ENCODE assay signal across 17 cellular contexts in the genomic region with DNA sequence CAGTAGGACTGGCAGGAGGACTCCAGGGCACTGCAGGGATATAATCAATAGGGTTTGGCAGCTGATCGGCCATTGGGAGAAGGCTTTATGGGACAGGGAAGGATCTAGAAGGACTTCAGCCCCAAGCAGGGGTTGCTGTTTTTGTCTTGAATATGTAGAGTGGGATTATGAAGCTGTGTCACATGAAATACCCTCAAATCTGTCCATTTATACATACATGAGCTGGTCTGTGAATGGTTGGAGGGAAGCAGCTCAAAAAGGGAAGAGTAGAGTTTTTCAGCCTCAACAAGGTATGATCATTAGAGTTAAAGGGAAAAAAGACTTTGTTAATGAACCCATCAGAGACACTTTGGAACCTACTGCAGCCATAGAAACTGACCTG.
DNase-seq lines count a peak whose midpoint lies in the region; ATAC-seq, FAIRE-seq and TF ChIP-seq lines count a peak whose summit lies in the region.
"Had no signal": no experiment of that assay in that cellular context is flagged by ENCODE, and none has a peak within 500 bp of the region (broad histone marks: within the 10 kb centered on the region; RNA-seq: fewer than 3 reads in every experiment).

No MANE protein-coding gene starts in this region.

- 90% methylated on average over 1 of the region's 1 CpG for WGBS in A549 (ENCODE audit: missing lambda C conversion rate)

- H3K4me3 Mint-ChIP-seq in Calu3 (ENCODE audit: low read depth, unreplicated experiment), result no peak overlapping the region
- H3K4me3 Mint-ChIP-seq: activated T-helper 1 cell treated with anti-CD3 and anti-CD28 coated beads, Interleukin-12 subunit alpha, Interleukin-12 subunit beta, Interleukin-2, Interleukin-4 antibody, amounts not matched to agents 30 ng/mL and 10 ng/mL and 1 ng/mL, durations not matched to agents 14 hours and 24 hours and 36 hours; memory B cell; WTC11 had no signal

- peak overlapping the region; percentile 28 to 36; a peak in 4 of 6 replicates for H3K27ac ChIP-seq in A549
- no peak overlapping the region for H3K27ac ChIP-seq in substantia nigra (ENCODE audit: low read depth, low read length, poor library complexity, severe bottlenecking)
- H3K27ac ChIP-seq: SJCRH30 had no signal

- TF ChIP-seq CTCF in A549 (IDR thresholded peaks at IDR 0.05) (no peak), Calu3 (IDR thresholded peaks at IDR 0.05; ENCODE audit: unreplicated experiment) (no peak)

- peaks cover 12% of the 10 kb centered on the region for H3K36me3 Mint-ChIP-seq in Calu3 (ENCODE audit: insufficient read depth, unreplicated experiment)
- H3K36me3 Mint-ChIP-seq: memory B cell, WTC11 had no signal

- no peaks in the 10 kb centered on the region for H3K9me3 Mint-ChIP-seq in Calu3 (ENCODE audit: low read depth, unreplicated experiment)
- H3K9me3 Mint-ChIP-seq: activated T-helper 1 cell treated with anti-CD3 and anti-CD28 coated beads, Interleukin-12 subunit alpha, Interleukin-12 subunit beta, Interleukin-2, Interleukin-4 antibody, amounts not matched to agents 30 ng/mL and 10 ng/mL and 1 ng/mL, durations not matched to agents 14 hours and 24 hours and 36 hours; memory B cell; WTC11 had no signal

- in situ Hi-C loops in G401 (cut with HindIII; ENCODE audit: low sequenced_read_pairs), result no loop called here

- peaks cover 17% of the 10 kb centered on the region for H3K4me1 Mint-ChIP-seq in Calu3 (ENCODE audit: low read depth, unreplicated experiment)

- H3K27me3 Mint-ChIP-seq in Calu3 (ENCODE audit: unreplicated experiment), result no peaks in the 10 kb centered on the region
- H3K27me3 Mint-ChIP-seq: memory B cell, progenitor cell of endocrine pancreas had no signal

- no peaks in the 10 kb centered on the region for H3K9me3 ChIP-seq in A549
- H3K9me3 ChIP-seq: SJCRH30 had no signal

- no peak for TF ChIP-seq RAD21 in A549 (conservative IDR thresholded peaks at IDR 0.05 in 1 of 2, IDR thresholded peaks at IDR 0.05 in 1 of 2)

- intact Hi-C loops in Calu3 (cut with micrococcal nuclease; ENCODE audit: unreplicated experiment), result loop anchor here (5.0 kb wide), 1 partner anchor 70 kb away; no protein-coding TSS in a partner anchor

- H3K4me1 ChIP-seq in A549, result peaks cover 8% of the 10 kb centered on the region; the same call in 2 of the 3 replicates

- no TSS peak for BruUV-seq in Calu3 (replicated peaks; lab: Mats Ljungman, UMichigan)

- FAIRE-seq in A549 (lab: Jason Lieb, UNC), result no peak

- TF ChIP-seq POLR2A in A549 (IDR thresholded peaks at IDR 0.05; ENCODE audit: low read length), result no peak

- no peak overlapping the region for H3K4me3 ChIP-seq in A549
- H3K4me3 ChIP-seq: SJCRH30 had no signal

- CTCF ChIA-PET in A549 (lab: Yijun Ruan, JAX), result interaction anchor here (1.2 to 4.5 kb wide), 2 partner anchors 11 to 13 kb away, joined by 3 to 17 read pairs; no protein-coding TSS in a partner anchor
- CTCF ChIA-PET in Calu3 (lab: Charles Lee), result interaction anchor here (0.6 to 1.2 kb wide), 3 partner anchors 55 to 248 kb away, joined by 3 to 13 read pairs (median 3); no protein-coding TSS in a partner anchor

- POLR2A ChIA-PET in A549 (lab: Yijun Ruan, JAX), result no interaction called here

- peak in 1 of 2 experiments; percentile 30; a peak in 1 of 6 replicates for ATAC-seq in A549
- ATAC-seq in HG02610 (IDR thresholded peaks at IDR 0.05; ENCODE audit: unreplicated experiment), result no peak
- ATAC-seq in GM21528 (IDR thresholded peaks at IDR 0.05; ENCODE audit: low FRiP score, unreplicated experiment), result no peak
- ATAC-seq: WTC11 had no signal

- H3K27ac Mint-ChIP-seq in Calu3 (ENCODE audit: unreplicated experiment), result peak overlapping the region; percentile 79
- H3K27ac Mint-ChIP-seq: activated T-helper 1 cell treated with anti-CD3 and anti-CD28 coated beads, Interleukin-12 subunit alpha, Interleukin-12 subunit beta, Interleukin-2, Interleukin-4 antibody, amounts not matched to agents 30 ng/mL and 10 ng/mL and 1 ng/mL, durations not matched to agents 14 hours and 24 hours and 36 hours; WTC11 had no signal

- no peak for TF ChIP-seq EP300 in A549 (IDR thresholded peaks at IDR 0.05)

- DNase-seq in A549 (ENCODE audit: low read depth in 1 of 2, low spot score in 1 of 2) (no peak), Calu3 (no peak), T1000 (lab: John Stamatoyannopoulos, UW) (peak; percentile 13), mesenteric fat pad (ENCODE audit: low spot score) (peak; percentile 11), G401 (ENCODE audit: low spot score) (no peak), substantia nigra (lab: John Stamatoyannopoulos, UW) (no peak)
- DNase-seq: GOT3; NCI-H1436 treated with DMSO at 0.1 percent for 48 hours; NCI-H748 treated with DMSO at 0.1 percent for 48 hours; SJCRH30; stimulated activated CD4-positive, alpha-beta T cell treated with anti-CD3 and anti-CD28 coated beads, Interleukin-4, amount 100 ng/mL, for 24 hours had no signal

- H3K4me2 ChIP-seq in A549, result peak overlapping the region; percentile 17; the same call in 1 of the 3 replicates

TF ChIP-seq in A549, 52 proteins besides CTCF, POLR2A, EP300 and RAD21:
- no peak for TF ChIP-seq PBX3 (IDR thresholded peaks at IDR 0.05)
- no peak for TF ChIP-seq RNF2 (IDR thresholded peaks at IDR 0.05; ENCODE audit: borderline replicate concordance, low read depth)
- no peak for TF ChIP-seq TP53 (CRISPR knock-in tag; IDR thresholded peaks at IDR 0.05)
- TF ChIP-seq HOXB5 (CRISPR knock-in tag; IDR thresholded peaks at IDR 0.05), result no peak
- TF ChIP-seq, protein P1, sequence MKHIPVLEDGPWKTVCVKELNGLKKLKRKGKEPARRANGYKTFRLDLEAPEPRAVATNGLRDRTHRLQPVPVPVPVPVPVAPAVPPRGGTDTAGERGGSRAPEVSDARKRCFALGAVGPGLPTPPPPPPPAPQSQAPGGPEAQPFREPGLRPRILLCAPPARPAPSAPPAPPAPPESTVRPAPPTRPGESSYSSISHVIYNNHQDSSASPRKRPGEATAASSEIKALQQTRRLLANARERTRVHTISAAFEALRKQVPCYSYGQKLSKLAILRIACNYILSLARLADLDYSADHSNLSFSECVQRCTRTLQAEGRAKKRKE (CRISPR knock-in tag; IDR thresholded peaks at IDR 0.05; ENCODE audit: low read depth), result no peak
- TF ChIP-seq KDM5A (IDR thresholded peaks at IDR 0.05), result no peak
- no peak for TF ChIP-seq BHLHE40 (IDR thresholded peaks at IDR 0.05; ENCODE audit: low read depth, low read length)
- TF ChIP-seq EHF (CRISPR knock-in tag; IDR thresholded peaks at IDR 0.05), result no peak
- no peak for TF ChIP-seq ZNF302 (CRISPR knock-in tag; IDR thresholded peaks at IDR 0.05)
- TF ChIP-seq FOSL2 (IDR thresholded peaks at IDR 0.05), result no peak
- no peak for TF ChIP-seq FOSL2 (CRISPR knock-in tag; IDR thresholded peaks at IDR 0.05)
- no peak for TF ChIP-seq E2F6 (IDR thresholded peaks at IDR 0.05; ENCODE audit: borderline replicate concordance, low read depth)
- no peak for TF ChIP-seq SMC3 (IDR thresholded peaks at IDR 0.05)
- no peak for TF ChIP-seq MYC (IDR thresholded peaks at IDR 0.05; ENCODE audit: borderline replicate concordance, low read length)
- no peak for TF ChIP-seq FOSB (CRISPR knock-in tag; IDR thresholded peaks at IDR 0.05)
- TF ChIP-seq ZFP36 (IDR thresholded peaks at IDR 0.05; ENCODE audit: borderline replicate concordance, partially characterized antibody), result no peak

Comparison
In these comparisons a context has a peak if more than half of its experiments do, and no peak if none do; other contexts are left out.
1. DNase-seq: peak in T1000 (single experiment) and mesenteric fat pad (single experiment); none in A549 (0 of 2), Calu3 (single experiment), G401 (single experiment) and substantia nigra (0 of 49).